Comparison of ENCODE assay signal across 8 cellular contexts in the genomic region with DNA sequence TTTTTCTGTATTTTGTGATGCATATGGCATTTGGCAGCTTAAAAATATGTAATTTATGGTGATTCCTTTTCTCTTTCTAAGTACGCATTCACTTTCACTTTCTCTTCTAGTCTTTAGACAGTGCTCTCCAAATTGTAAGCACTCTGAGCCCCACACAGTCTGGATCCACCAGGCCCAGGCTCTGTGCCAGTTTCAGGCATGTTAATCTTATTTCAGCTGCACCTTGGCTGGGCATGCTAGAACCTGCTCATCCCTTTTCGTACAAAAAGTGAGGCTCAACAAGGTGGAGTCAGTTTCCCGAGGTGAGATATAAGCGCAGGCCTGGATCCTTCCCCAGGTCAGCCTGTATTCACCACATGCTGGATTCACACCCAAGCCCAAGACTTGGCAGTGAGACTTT.
A peak's percentile ranks its signal among the peaks of the same experiment; 100 is the strongest.
DNase-seq lines count a peak whose midpoint lies in the region; ATAC-seq and TF ChIP-seq lines count a peak whose summit lies in the region.

No MANE protein-coding gene starts in this region.

- in situ Hi-C loops in Panc1 (cut with HindIII; ENCODE audit: low pct_unique_long_range_greater_than_20kb, low sequenced_read_pairs) (no loop called here), G401 (cut with HindIII; ENCODE audit: low sequenced_read_pairs) (no loop called here)

- H3K79me2 ChIP-seq in DND-41 (ENCODE audit: insufficient read depth, low read length) = no peaks in the 10 kb centered on the region

- H3K4me1 ChIP-seq in DND-41 (ENCODE audit: insufficient read depth, low read length) (peaks cover 54% of the 10 kb centered on the region), Panc1 (ENCODE audit: control insufficient read depth, insufficient read depth, low read length) (no peaks in the 10 kb centered on the region), thoracic aorta (ENCODE audit: control insufficient read depth in 1 of 2, low read depth in 2 of 2) (no peaks in the 10 kb centered on the region)

- H2AFZ ChIP-seq in DND-41 (ENCODE audit: low read depth, low read length) = peak overlapping the region; percentile 86

- BruUV-seq in Panc1 (replicated peaks; lab: Mats Ljungman, UMichigan) = no TSS peak

- POLR2A ChIA-PET in Panc1 (lab: Charles Lee) = no interaction called here

- H3K9ac ChIP-seq in DND-41 (ENCODE audit: low read depth, low read length) = peak overlapping the region; percentile 56

- H3K9me3 ChIP-seq in DND-41 (ENCODE audit: insufficient read depth, low read length, severe bottlenecking) (no peaks in the 10 kb centered on the region), Panc1 (ENCODE audit: control insufficient read depth, insufficient read depth, low read depth, low read length) (no peaks in the 10 kb centered on the region), thoracic aorta (no peaks in the 10 kb centered on the region)

- peaks cover 7% of the 10 kb centered on the region for H3K4me1 Mint-ChIP-seq in progenitor cell of endocrine pancreas (ENCODE audit: low read depth)

- H3K4me3 ChIP-seq in DND-41 (ENCODE audit: low read depth in 1 of 2, low read length in 2 of 2) (peak overlapping the region in 1 of 2 experiments; percentile 49; a peak in 3 of 4 replicates), Panc1 (ENCODE audit: low read depth in 2 of 2, low read length in 2 of 2) (peak overlapping the region; percentile 7 to 44; a peak in 2 of 4 replicates), fibroblast of pulmonary artery (replicated peaks; ENCODE audit: low read depth, low read length) (peak overlapping the region; percentile 10), thoracic aorta (peak overlapping the region; percentile 6)

- H3K9me3 Mint-ChIP-seq in progenitor cell of endocrine pancreas (ENCODE audit: low read depth) = no peaks in the 10 kb centered on the region

- H4K20me1 ChIP-seq in DND-41 (ENCODE audit: insufficient read depth, low read length) = no peaks in the 10 kb centered on the region

- H3K27me3 Mint-ChIP-seq in progenitor cell of endocrine pancreas = peaks cover 5% of the 10 kb centered on the region

- H3K27ac ChIP-seq in DND-41 (ENCODE audit: low read length) (peak overlapping the region; percentile 94), Panc1 (ENCODE audit: low read length) (0 out of 2 replicates have a peak overlapping the region, but pooled peaks have one; percentile 34), thoracic aorta (no peak overlapping the region)

- intact Hi-C loops in Panc1 (cut with micrococcal nuclease; ENCODE audit: unreplicated experiment) = no loop called here

- ATAC-seq in DND-41 (ENCODE audit: insufficient read depth, low read depth) = peak; percentile 93
- peak; percentile 76 for ATAC-seq in HG02852 (IDR thresholded peaks at IDR 0.05; ENCODE audit: unreplicated experiment)
- ATAC-seq in Panc1 = peak; percentile 72
- ATAC-seq in thoracic aorta (ENCODE audit: insufficient number of reproducible peaks, low FRiP score, low read depth) = no peak
- no peak for ATAC-seq in GM19467 (IDR thresholded peaks at IDR 0.05; ENCODE audit: unreplicated experiment)

- peak overlapping the region; percentile 71 for H3K4me2 ChIP-seq in DND-41 (ENCODE audit: insufficient read depth, low read length)

- no peaks in the 10 kb centered on the region for H3K27me3 ChIP-seq in DND-41 (ENCODE audit: insufficient read depth, low read length, poor library complexity)
- no peaks in the 10 kb centered on the region for H3K27me3 ChIP-seq in Panc1 (ENCODE audit: control insufficient read depth, insufficient read depth, low read length)
- no peaks in the 10 kb centered on the region for H3K27me3 ChIP-seq in thoracic aorta (replicated peaks; ENCODE audit: insufficient read depth)

- no peak overlapping the region for H3K27ac Mint-ChIP-seq in progenitor cell of endocrine pancreas

- no peak overlapping the region for H3K4me3 Mint-ChIP-seq in progenitor cell of endocrine pancreas (ENCODE audit: low read depth)

- no peaks in the 10 kb centered on the region for H3K36me3 Mint-ChIP-seq in progenitor cell of endocrine pancreas (ENCODE audit: insufficient read depth)

- H3K36me3 ChIP-seq in DND-41 (ENCODE audit: insufficient read depth, low read length) (no peaks in the 10 kb centered on the region), Panc1 (ENCODE audit: control insufficient read depth, insufficient read depth, low read length) (no peaks in the 10 kb centered on the region), thoracic aorta (no peaks in the 10 kb centered on the region)

- CTCF ChIA-PET in Panc1 (lab: Charles Lee) = interaction anchor here (0.6 kb wide), 3 partner anchors 18 to 334 kb away, joined by 3 to 8 read pairs (median 3); no protein-coding TSS in a partner anchor

- DNase-seq in DND-41 = peak; percentile 79
- DNase-seq in Panc1 (ENCODE audit: low read depth, low spot score) = no peak
- DNase-seq in fibroblast of pulmonary artery (ENCODE audit: low read depth) = peak; percentile 32
- no peak for DNase-seq in thoracic aorta (ENCODE audit: low spot score)
- no peak for DNase-seq in G401 (ENCODE audit: low spot score)
- no peak for DNase-seq in progenitor cell of endocrine pancreas (ENCODE audit: low spot score, unreplicated experiment)

- no peak for TF ChIP-seq CTCF in DND-41 (IDR thresholded peaks at IDR 0.05; ENCODE audit: borderline replicate concordance, extremely low read depth, low read length, poor library complexity, severe bottlenecking)
- no peak for TF ChIP-seq CTCF in Panc1 (IDR thresholded peaks at IDR 0.05)
- no peak for TF ChIP-seq CTCF in fibroblast of pulmonary artery (IDR thresholded peaks at IDR 0.05; ENCODE audit: low read length, missing control alignments)
- TF ChIP-seq CTCF in thoracic aorta (IDR thresholded peaks at IDR 0.05) = no peak
- TF ChIP-seq CTCF in progenitor cell of endocrine pancreas (IDR thresholded peaks at IDR 0.05; ENCODE audit: unreplicated experiment) = no peak

Comparison
In these comparisons a context has a peak if more than half of its experiments do, and no peak if none do; other contexts are left out.
1. ATAC-seq: peak in DND-41 (single experiment), HG02852 (single experiment) and Panc1 (single experiment); none in thoracic aorta (single experiment) and GM19467 (single experiment).
2. DNase-seq: peak in DND-41 (single experiment) and fibroblast of pulmonary artery (single experiment); none in Panc1 (single experiment), thoracic aorta (single experiment), G401 (single experiment) and progenitor cell of endocrine pancreas (single experiment).
3. H3K27ac ChIP-seq: peak in DND-41 (single experiment) and Panc1 (single experiment); none in thoracic aorta (0 of 2).